Comparison of ENCODE assay signal across 17 cellular contexts in the genomic region with DNA sequence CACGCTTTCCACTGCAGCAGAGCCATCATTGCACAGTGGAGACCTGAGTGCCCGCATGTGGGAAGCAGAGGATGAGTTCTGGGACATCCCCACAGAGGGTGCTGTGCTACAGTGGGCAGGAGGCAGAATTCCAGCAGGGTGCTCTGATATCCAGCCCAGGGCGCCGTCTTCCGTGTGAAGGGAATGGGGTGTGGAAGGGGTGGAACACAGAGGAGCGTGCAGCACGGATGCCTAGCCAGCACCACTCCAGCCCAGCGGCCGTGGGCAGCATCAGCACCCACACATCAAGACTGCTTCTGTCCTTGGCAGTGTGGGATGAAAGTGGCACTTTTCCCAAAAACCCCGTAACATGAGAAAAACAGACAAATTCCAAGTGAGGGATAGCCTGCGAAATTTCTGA.
"Had no signal": no experiment of that assay in that cellular context is flagged by ENCODE, and none has a peak within 500 bp of the region (broad histone marks: within the 10 kb centered on the region; RNA-seq: fewer than 3 reads in every experiment).

No MANE protein-coding gene starts in this region.

- H3K27ac ChIP-seq: coronary artery, epithelial cell of prostate, thoracic aorta had no signal

- H3K9me3 ChIP-seq: prostate gland, thoracic aorta had no signal

- ATAC-seq: right cardiac atrium had no signal

- DNase-seq: activated CD4-positive, alpha-beta T cell treated with anti-CD3 and anti-CD28 coated beads, Interleukin-2, amount 10 ng/mL, durations not matched to agents 7 days and 5 days; activated CD4-positive, CD25-positive, alpha-beta regulatory T cell treated with anti-CD3 and anti-CD28 coated beads, Interleukin-2, amount 50 U/mL, for 72 hours; activated effector memory CD4-positive, alpha-beta T cell treated with anti-CD3 and anti-CD28 coated beads, Interleukin-2, amount 50 U/mL, for 16 hours; activated naive CD4-positive, alpha-beta T cell treated with anti-CD3 and anti-CD28 coated beads, Interleukin-2, amount 10 ng/mL, durations not matched to agents 7 days and 5 days; activated T-cell treated with anti-CD3 and anti-CD28 coated beads, Interleukin-2, amount 50 U/mL, for 48 hours; amygdala; cerebellar nuclear complex; left colon; mesenchymal stem cell; right cardiac atrium; stimulated activated CD4-positive, alpha-beta T cell treated with anti-CD3 and anti-CD28 coated beads, Interleukin-2, amount 100 ng/mL, for 24 hours; stimulated activated naive CD4-positive, alpha-beta T cell had no signal

- H3K4me3 Mint-ChIP-seq: activated CD4-positive, alpha-beta T cell treated with anti-CD3 and anti-CD28 coated beads, Interleukin-2, amount 10 ng/mL, durations not matched to agents 7 days and 5 days; activated naive CD4-positive, alpha-beta T cell treated with anti-CD3 and anti-CD28 coated beads, Interleukin-2, amount 10 ng/mL, durations not matched to agents 7 days and 5 days; neural crest cell had no signal

- H3K27me3 Mint-ChIP-seq: activated CD4-positive, alpha-beta T cell treated with anti-CD3 and anti-CD28 coated beads, Interleukin-2, amount 10 ng/mL, durations not matched to agents 7 days and 5 days; activated naive CD4-positive, alpha-beta T cell treated with anti-CD3 and anti-CD28 coated beads, Interleukin-2, amount 10 ng/mL, durations not matched to agents 7 days and 5 days had no signal

- H3K36me3 ChIP-seq: prostate gland had no signal

- H3K4me3 ChIP-seq: coronary artery, prostate gland, thoracic aorta had no signal

- H3K9me3 Mint-ChIP-seq: activated CD4-positive, alpha-beta T cell treated with anti-CD3 and anti-CD28 coated beads, Interleukin-2, amount 10 ng/mL, durations not matched to agents 7 days and 5 days; activated naive CD4-positive, alpha-beta T cell treated with anti-CD3 and anti-CD28 coated beads, Interleukin-2, amount 10 ng/mL, durations not matched to agents 7 days and 5 days; neural crest cell had no signal
